ENCODE assay signal across 12 cellular contexts in the genomic region with DNA sequence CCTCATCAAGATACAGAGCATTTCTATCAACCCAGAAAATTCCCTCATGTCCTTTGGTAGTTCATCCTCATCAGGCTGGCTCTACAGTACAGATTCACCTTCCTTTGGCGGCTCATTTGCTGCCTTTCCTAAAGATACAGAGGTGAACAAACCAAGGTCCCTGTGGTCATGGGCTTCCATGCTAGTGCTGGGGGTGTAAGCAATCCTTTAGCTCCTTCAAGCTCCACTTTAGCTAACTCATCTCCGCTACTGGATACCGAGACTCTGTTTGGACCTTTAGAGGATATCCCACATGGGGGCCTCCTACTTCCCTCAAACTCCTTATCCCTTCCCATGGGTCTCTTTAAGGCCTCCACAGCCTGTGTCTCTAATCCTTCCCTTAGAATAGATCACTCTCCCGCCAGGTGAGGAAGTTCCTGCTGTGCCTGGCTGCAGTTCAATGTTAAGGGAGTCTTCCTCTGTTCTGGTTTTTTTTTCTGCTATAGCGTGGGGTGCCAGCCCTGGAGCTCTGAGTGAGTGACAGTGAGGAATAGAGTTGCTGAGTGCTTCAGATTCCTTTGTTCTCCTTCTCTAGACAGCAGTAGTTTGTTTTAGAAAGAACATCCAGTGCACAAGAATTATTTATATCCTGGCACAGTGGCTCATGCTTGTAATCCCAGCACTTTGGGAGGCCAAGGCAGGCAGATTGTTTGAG. TPM values are rescaled to one million over a fixed set of nuclear protein-coding genes. Genes with fewer than 3 reads are reported as not detected.
DNase-seq lines count a peak whose midpoint lies in the region; ATAC-seq and TF ChIP-seq lines count a peak whose summit lies in the region.
"Had no signal": no experiment of that assay in that cellular context is flagged by ENCODE, and none has a peak within 500 bp of the region (broad histone marks: within the 10 kb centered on the region; RNA-seq: fewer than 3 reads in every experiment).

No MANE protein-coding gene starts in this region.

- no peak overlapping the region for H3T11ph ChIP-seq in H9 (ENCODE audit: low read length)

- no peak overlapping the region for H4K91ac ChIP-seq in H9 (ENCODE audit: insufficient read length, low read depth, low read length)

- H2BK120ac ChIP-seq in H9 (ENCODE audit: low read depth, low read length, poor library complexity, severe bottlenecking) = no peak overlapping the region

- TF ChIP-seq CTCF in H9 (conservative IDR thresholded peaks at IDR 0.05) (no peak), WTC11 (IDR thresholded peaks at IDR 0.05) (no peak)

- ATAC-seq in WTC11 (peak; percentile 71), left ventricle myocardium superior (peak; percentile 94), GM21526 (IDR thresholded peaks at IDR 0.05; ENCODE audit: low FRiP score, unreplicated experiment) (no peak), HG03354 (IDR thresholded peaks at IDR 0.05; ENCODE audit: poor library complexity, severe bottlenecking, unreplicated experiment) (no peak), GM19351 (IDR thresholded peaks at IDR 0.05; ENCODE audit: unreplicated experiment) (no peak)
- ATAC-seq: CD8-positive, alpha-beta T cell had no signal

- no peak overlapping the region for H3K27ac Mint-ChIP-seq in H9
- H3K27ac Mint-ChIP-seq in WTC11 = no peak overlapping the region
- H3K27ac Mint-ChIP-seq: CD8-positive, alpha-beta T cell had no signal

- no peak overlapping the region for H2AFZ ChIP-seq in H9 (ENCODE audit: low read length)

- POLR2A ChIA-PET in WTC11 (lab: Charles Lee) = no interaction called here

- WGBS in H9 (ENCODE audit: extremely low coverage, insufficient read length, low lambda C conversion rate) = no CpG with 5 or more reads among the region's 5 CpGs

- no peak overlapping the region for H3K27ac ChIP-seq in H9 (ENCODE audit: insufficient read length, low read depth, low read length)

- H3K27me3 ChIP-seq in H9 (ENCODE audit: insufficient read depth, low read length) = peaks cover 27% of the 10 kb centered on the region; the same call in 1 of the 2 replicates

- no peak overlapping the region for H2BK15ac ChIP-seq in H9 (ENCODE audit: low read depth, low read length)

- no peak overlapping the region for H4K8ac ChIP-seq in H9 (replicated peaks; ENCODE audit: insufficient read length, low read depth, low read length)

- no peaks in the 10 kb centered on the region for H4K20me1 ChIP-seq in H9 (ENCODE audit: control insufficient read depth, insufficient read depth, insufficient read length)

- peaks cover 0 to 3% of the 10 kb centered on the region in 2 experiments; a peak in 1 of 5 replicates for H3K9me3 Mint-ChIP-seq in H9
- H3K9me3 Mint-ChIP-seq in WTC11 = no peaks in the 10 kb centered on the region
- H3K9me3 Mint-ChIP-seq: CD8-positive, alpha-beta T cell had no signal

- H3K4ac ChIP-seq in H9 (ENCODE audit: low read depth, low read length) = no peak overlapping the region

- H3K23ac ChIP-seq in H9 (ENCODE audit: insufficient read length, low read depth, low read length) = no peak overlapping the region

- no peak overlapping the region for H3K9ac ChIP-seq in H9 (ENCODE audit: extremely low read depth, insufficient read length, low read length)

- H2BK5ac ChIP-seq in H9 (ENCODE audit: insufficient read length, low read length) = no peak overlapping the region

- no peaks in the 10 kb centered on the region for H3K79me1 ChIP-seq in H9 (ENCODE audit: insufficient read depth, low read depth, low read length, poor library complexity, severe bottlenecking)

- H3K4me3 Mint-ChIP-seq in H9 = no peak overlapping the region
- no peak overlapping the region for H3K4me3 Mint-ChIP-seq in WTC11
- H3K4me3 Mint-ChIP-seq: CD8-positive, alpha-beta T cell had no signal

- no peak overlapping the region for H3K18ac ChIP-seq in H9 (ENCODE audit: insufficient read length, low read depth, low read length)

- H3K4me1 Mint-ChIP-seq in H9 (peaks cover 24 to 27% of the 10 kb centered on the region in 2 experiments), WTC11 (peaks cover 24% of the 10 kb centered on the region)

- intact Hi-C loops in left ventricle myocardium superior (cut with micrococcal nuclease) = no loop called here

- H4K5ac ChIP-seq in H9 (ENCODE audit: insufficient read length, low read depth, low read length) = no peak overlapping the region

- H2BK20ac ChIP-seq in H9 (ENCODE audit: low read depth, low read length, poor library complexity, severe bottlenecking) = no peak overlapping the region

- no peak overlapping the region for H2AK5ac ChIP-seq in H9 (ENCODE audit: insufficient read length, low read length)

- H3K4me1 ChIP-seq in H9 (ENCODE audit: insufficient read depth, low read length) = peaks cover 2% of the 10 kb centered on the region; the same call in 1 of the 2 replicates

- no peak overlapping the region for H2BK12ac ChIP-seq in H9 (ENCODE audit: insufficient read length, low read depth, low read length)

- H3K56ac ChIP-seq in H9 (ENCODE audit: insufficient read length, low read depth, low read length) = no peak overlapping the region

- H3K14ac ChIP-seq in H9 (ENCODE audit: insufficient read depth, low read length) = no peak overlapping the region

- no peaks in the 10 kb centered on the region for H3K79me2 ChIP-seq in H9 (ENCODE audit: insufficient read depth, low read length)

- no peaks in the 10 kb centered on the region for H3K36me3 Mint-ChIP-seq in H9 (ENCODE audit: insufficient read depth in 1 of 3, low read depth in 3 of 3)
- H3K36me3 Mint-ChIP-seq in WTC11 = no peaks in the 10 kb centered on the region
- H3K36me3 Mint-ChIP-seq: CD8-positive, alpha-beta T cell had no signal

- H3K9me3 ChIP-seq in H9 (ENCODE audit: control insufficient read depth, low read depth, low read length) = no peaks in the 10 kb centered on the region

- H3K23me2 ChIP-seq in H9 (ENCODE audit: insufficient read length, low read depth, low read length, poor library complexity, severe bottlenecking) = no peaks in the 10 kb centered on the region

- H3K27me3 Mint-ChIP-seq in H9 (ENCODE audit: low read depth) = peaks cover 100% of the 10 kb centered on the region
- H3K27me3 Mint-ChIP-seq in WTC11 (ENCODE audit: low read depth) = peaks cover 98% of the 10 kb centered on the region

- CTCF ChIA-PET in WTC11 (lab: Charles Lee) = interaction anchor here (1.2 to 3.2 kb wide), 7 partner anchors 10 to 154 kb away, joined by 4 to 20 read pairs (median 12); no protein-coding TSS in a partner anchor

- DNase-seq in H9 (peak; percentile 61), WTC11 (ENCODE audit: low spot score) (no peak), left ventricle myocardium superior (no peak), renal cortical epithelial cell (ENCODE audit: low read depth) (peak; percentile 52), Kasumi-1 (lab: John Stamatoyannopoulos, UW) (no peak)
- DNase-seq: activated CD8-positive, alpha-beta memory T cell treated with anti-CD3 and anti-CD28 coated beads, Interleukin-2, amount 50 U/mL, for 48 hours; CD8-positive, alpha-beta T cell; NCI-H1105; substantia nigra had no signal

- H3K4me2 ChIP-seq in H9 (ENCODE audit: insufficient read depth, insufficient read length, low read length) = no peak overlapping the region

TF ChIP-seq in WTC11, 78 proteins besides CTCF, POLR2A, EP300 and RAD21:
- TF ChIP-seq ZNF121 (CRISPR knock-in tag; IDR thresholded peaks at IDR 0.05) = no peak
- TF ChIP-seq NFE2L1 (CRISPR knock-in tag; IDR thresholded peaks at IDR 0.05) = no peak

RNA-seq across cellular contexts. Expression of a gene that starts 30.7 kb away (rescaled TPM):
- total RNA-seq in H9 (2021) = not detected in 2 replicates
- total RNA-seq in WTC11 (2021) = 0.57 to 0.92 TPM (median 0.81 TPM) in 3 replicates
- total RNA-seq in left ventricle myocardium superior = 68.0 TPM
- 0.55 TPM in 1 of 2 replicates, not detected in the other for total RNA-seq in renal cortical epithelial cell

Comparison
In these comparisons a context has a peak if more than half of its experiments do, and no peak if none do; other contexts are left out.
1. DNase-seq: peak in H9 (single experiment) and renal cortical epithelial cell (single experiment); none in WTC11 (single experiment), left ventricle myocardium superior (single experiment) and Kasumi-1 (0 of 2).
2. ATAC-seq: peak in WTC11 (single experiment) and left ventricle myocardium superior (single experiment); none in GM21526 (single experiment), HG03354 (single experiment) and GM19351 (single experiment).
3. RNA of a gene that starts 30.7 kb away (total RNA-seq): 68.0 TPM in left ventricle myocardium superior (single experiment); 0.57 to 0.92 TPM in WTC11, 0.55 TPM in renal cortical epithelial cell and not detected in H9; every median in the first group is over 10 times any median in the second.